In the genomic region with DNA sequence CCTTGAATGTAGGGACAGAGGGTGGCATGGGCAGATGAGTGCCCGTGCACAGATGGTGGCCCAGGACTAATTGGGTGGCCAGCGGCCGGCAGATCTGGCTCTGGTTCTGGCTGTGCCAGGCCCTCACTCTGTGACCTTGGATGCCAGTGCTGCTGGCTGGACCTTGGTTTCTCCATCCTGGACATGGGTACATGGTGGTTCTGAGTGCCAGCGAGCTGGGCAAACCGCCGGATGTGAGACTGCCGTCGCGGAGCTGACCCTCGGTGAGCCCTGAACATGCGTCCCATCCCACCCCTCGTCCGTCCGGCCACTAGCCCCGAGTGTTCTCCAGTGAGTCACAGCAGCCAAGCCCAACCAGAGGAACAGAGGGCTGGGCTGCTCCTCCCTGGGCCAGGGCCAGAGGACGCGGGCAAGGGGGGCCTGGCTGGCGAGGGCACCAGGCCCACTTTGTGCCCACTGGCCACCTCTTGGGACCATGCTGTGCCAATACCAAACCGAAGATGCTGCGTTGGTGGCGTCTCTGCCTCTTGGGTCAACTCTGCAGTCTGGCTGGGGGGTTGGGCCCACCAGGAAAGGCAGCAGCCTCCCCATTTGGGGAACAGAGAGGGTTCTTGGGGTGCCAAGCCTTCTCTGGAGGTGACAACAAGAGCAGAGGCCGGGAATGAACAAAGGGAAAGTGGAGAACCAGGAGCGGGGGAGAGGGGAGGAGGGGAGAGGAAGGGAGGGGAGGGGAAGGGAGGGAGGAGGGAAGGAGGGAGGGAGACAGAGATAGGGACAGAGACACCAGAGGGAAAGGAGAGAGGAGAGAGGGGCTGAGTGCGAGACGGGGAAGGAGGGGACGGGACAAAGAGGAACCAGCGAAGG, we compare ENCODE assay signal across 8 cellular contexts. TPM values are rescaled to one million over a fixed set of nuclear protein-coding genes. Genes with fewer than 3 reads are reported as not detected.
A peak's percentile ranks its signal among the peaks of the same experiment; 100 is the strongest.
DNase-seq lines count a peak whose midpoint lies in the region; ATAC-seq and TF ChIP-seq lines count a peak whose summit lies in the region.

No MANE protein-coding gene starts in this region.

- H3K4me1 Mint-ChIP-seq in naive thymus-derived CD8-positive, alpha-beta T cell = peaks cover 20 to 47% (median 39%) of the 10 kb centered on the region in 4 donors
- peaks cover 14 to 32% (median 32%) of the 10 kb centered on the region in 3 donors for H3K4me1 Mint-ChIP-seq in CD8-positive, alpha-beta memory T cell

- peak overlapping the region in 1 of 10 donors; percentile 13 for H3K4me3 Mint-ChIP-seq in naive thymus-derived CD8-positive, alpha-beta T cell
- H3K4me3 Mint-ChIP-seq in CD8-positive, alpha-beta memory T cell = peak overlapping the region in 3 of 7 donors; percentile 34 to 76 (median 63)

- POLR2A ChIA-PET in naive thymus-derived CD8-positive, alpha-beta T cell (lab: Charles Lee) = interaction anchor here (1.6 kb wide), 1 partner anchor 10 kb away, joined by 5 read pairs; no protein-coding TSS in a partner anchor
- POLR2A ChIA-PET in CD8-positive, alpha-beta memory T cell (lab: Charles Lee) = no interaction called here

- no peaks in the 10 kb centered on the region for H3K9me3 Mint-ChIP-seq in naive thymus-derived CD8-positive, alpha-beta T cell
- no peaks in the 10 kb centered on the region for H3K9me3 Mint-ChIP-seq in CD8-positive, alpha-beta memory T cell

- H3K27ac Mint-ChIP-seq in naive thymus-derived CD8-positive, alpha-beta T cell = peak overlapping the region in 6 of 10 donors; percentile 2 to 90 (median 56)
- peak overlapping the region in 4 of 8 donors; percentile 23 to 71 (median 46) for H3K27ac Mint-ChIP-seq in CD8-positive, alpha-beta memory T cell

- H3K4me1 ChIP-seq in CD8-positive, alpha-beta memory T cell (ENCODE audit: insufficient read depth, low read length) = peaks cover 55% of the 10 kb centered on the region

- H3K9me3 ChIP-seq in CD8-positive, alpha-beta memory T cell (ENCODE audit: low read length) = no peaks in the 10 kb centered on the region

- CTCF ChIA-PET in CD8-positive, alpha-beta memory T cell (lab: Charles Lee) = interaction anchor here (1.5 kb wide), 1 partner anchor 13 kb away, joined by 4 read pairs; no protein-coding TSS in a partner anchor

- H3K27me3 Mint-ChIP-seq in naive thymus-derived CD8-positive, alpha-beta T cell = no peaks in the 10 kb centered on the region
- no peaks in the 10 kb centered on the region for H3K27me3 Mint-ChIP-seq in CD8-positive, alpha-beta memory T cell

- no peaks in the 10 kb centered on the region for H3K36me3 ChIP-seq in CD8-positive, alpha-beta memory T cell (ENCODE audit: insufficient read depth, low read length)

- DNase-seq in GM04504 (ENCODE audit: low read depth) (peak; percentile 84), RPMI7951 (ENCODE audit: low read depth) (peak; percentile 92), fibroblast of mammary gland (ENCODE audit: low read depth) (peak; percentile 87)
- DNase-seq in naive thymus-derived CD8-positive, alpha-beta T cell = no peak
- no peak for DNase-seq in CD8-positive, alpha-beta memory T cell

- H3K27ac ChIP-seq in CD8-positive, alpha-beta memory T cell (ENCODE audit: low read depth, low read length) = no peak overlapping the region

- H3K4me3 ChIP-seq in fibroblast of mammary gland (ENCODE audit: control insufficient read depth, low read depth, low read length) = no peak overlapping the region
- no peak overlapping the region for H3K4me3 ChIP-seq in CD8-positive, alpha-beta memory T cell (ENCODE audit: low read length)

- TF ChIP-seq CTCF in fibroblast of mammary gland (conservative IDR thresholded peaks at IDR 0.05; ENCODE audit: control insufficient read depth, insufficient read depth, low read depth, low read length) = no peak

- peaks cover 0 to 16% (median 0%) of the 10 kb centered on the region in 3 donors for H3K36me3 Mint-ChIP-seq in naive thymus-derived CD8-positive, alpha-beta T cell
- H3K36me3 Mint-ChIP-seq in CD8-positive, alpha-beta memory T cell = peaks cover 0 to 35% (median 0%) of the 10 kb centered on the region in 3 donors

- ATAC-seq in naive thymus-derived CD8-positive, alpha-beta T cell = peak in 1 of 2 donors; percentile 53
- ATAC-seq in GM21367 (IDR thresholded peaks at IDR 0.05; ENCODE audit: unreplicated experiment) (no peak), GM18909 (IDR thresholded peaks at IDR 0.05; ENCODE audit: poor library complexity, unreplicated experiment) (no peak), GM19324 (IDR thresholded peaks at IDR 0.05; ENCODE audit: low FRiP score, unreplicated experiment) (no peak)

- H3K27me3 ChIP-seq in CD8-positive, alpha-beta memory T cell (ENCODE audit: insufficient read depth, low read length, poor library complexity, severe bottlenecking) = no peaks in the 10 kb centered on the region

RNA-seq across cellular contexts. Expression of gene LSP1, which starts 10.7 kb away (rescaled TPM):
- 2.4 and 3.8 TPM in 2 replicates for total RNA-seq in RPMI7951 (2014; rRNA removed; shearing (Covaris generic))
- total RNA-seq in naive thymus-derived CD8-positive, alpha-beta T cell = 100 to 1,000 TPM; 287 to 295 TPM
- polyA plus RNA-seq in naive thymus-derived CD8-positive, alpha-beta T cell = 100 to 1,000 TPM; 326 to 438 (median 338) TPM
- total RNA-seq in CD8-positive, alpha-beta memory T cell = 100 to 1,000 TPM; 226 to 230 TPM
- polyA plus RNA-seq in CD8-positive, alpha-beta memory T cell = 496 TPM

RNA-seq across cellular contexts. Expression of gene TNNI2, which starts 24.8 kb away (rescaled TPM):
- 0.48 TPM in 1 of 2 replicates, not detected in the other for total RNA-seq in RPMI7951 (2014; rRNA removed; shearing (Covaris generic))
- not detected for total RNA-seq in naive thymus-derived CD8-positive, alpha-beta T cell
- polyA plus RNA-seq in naive thymus-derived CD8-positive, alpha-beta T cell = not detected
- under 1 TPM in 1 of 2 experiments, not detected in 1; 0.33 TPM for total RNA-seq in CD8-positive, alpha-beta memory T cell
- polyA plus RNA-seq in CD8-positive, alpha-beta memory T cell = not detected

RNA-seq across cellular contexts. Expression of gene PRR33, which starts 28.1 kb away (rescaled TPM):
- not detected in 2 replicates for total RNA-seq in RPMI7951 (2014; rRNA removed; shearing (Covaris generic))
- not detected for total RNA-seq in naive thymus-derived CD8-positive, alpha-beta T cell
- under 1 TPM; 0.06 to 0.15 (median 0.08) TPM for polyA plus RNA-seq in naive thymus-derived CD8-positive, alpha-beta T cell
- not detected for total RNA-seq in CD8-positive, alpha-beta memory T cell
- 0.17 TPM for polyA plus RNA-seq in CD8-positive, alpha-beta memory T cell

RNA-seq across cellular contexts. Expression of gene SYT8, which starts 28.8 kb away (rescaled TPM):
- 0.20 TPM in 1 of 2 replicates, not detected in the other for total RNA-seq in RPMI7951 (2014; rRNA removed; shearing (Covaris generic))
- not detected for total RNA-seq in naive thymus-derived CD8-positive, alpha-beta T cell
- not detected for polyA plus RNA-seq in naive thymus-derived CD8-positive, alpha-beta T cell
- not detected for total RNA-seq in CD8-positive, alpha-beta memory T cell
- polyA plus RNA-seq in CD8-positive, alpha-beta memory T cell = not detected

RNA-seq across cellular contexts. Expression of gene TNNT3, which starts 55.9 kb away (rescaled TPM):
- not detected in 2 replicates for total RNA-seq in RPMI7951 (2014; rRNA removed; shearing (Covaris generic))
- 10 to 100 TPM; 28.0 to 29.7 TPM for total RNA-seq in naive thymus-derived CD8-positive, alpha-beta T cell
- polyA plus RNA-seq in naive thymus-derived CD8-positive, alpha-beta T cell = under 1 TPM in 1 of 3 donors, not detected in 2; 0.39 TPM
- 1 to 10 TPM; 1.4 to 1.6 TPM for total RNA-seq in CD8-positive, alpha-beta memory T cell
- polyA plus RNA-seq in CD8-positive, alpha-beta memory T cell = not detected

Comparison
In these comparisons a context has a peak if more than half of its experiments do, and no peak if none do; other contexts are left out.
1. DNase-seq: peak in GM04504 (single experiment), RPMI7951 (single experiment) and fibroblast of mammary gland (single experiment); none in naive thymus-derived CD8-positive, alpha-beta T cell (0 of 10) and CD8-positive, alpha-beta memory T cell (0 of 5).
2. RNA of gene LSP1, which starts 10.7 kb away (total RNA-seq): 287 to 295 TPM in naive thymus-derived CD8-positive, alpha-beta T cell and 226 to 230 TPM in CD8-positive, alpha-beta memory T cell; 2.4 to 3.8 TPM in RPMI7951; every median in the first group is over 10 times any median in the second.